Comparison of ENCODE assay signal across 8 cellular contexts in the genomic region with DNA sequence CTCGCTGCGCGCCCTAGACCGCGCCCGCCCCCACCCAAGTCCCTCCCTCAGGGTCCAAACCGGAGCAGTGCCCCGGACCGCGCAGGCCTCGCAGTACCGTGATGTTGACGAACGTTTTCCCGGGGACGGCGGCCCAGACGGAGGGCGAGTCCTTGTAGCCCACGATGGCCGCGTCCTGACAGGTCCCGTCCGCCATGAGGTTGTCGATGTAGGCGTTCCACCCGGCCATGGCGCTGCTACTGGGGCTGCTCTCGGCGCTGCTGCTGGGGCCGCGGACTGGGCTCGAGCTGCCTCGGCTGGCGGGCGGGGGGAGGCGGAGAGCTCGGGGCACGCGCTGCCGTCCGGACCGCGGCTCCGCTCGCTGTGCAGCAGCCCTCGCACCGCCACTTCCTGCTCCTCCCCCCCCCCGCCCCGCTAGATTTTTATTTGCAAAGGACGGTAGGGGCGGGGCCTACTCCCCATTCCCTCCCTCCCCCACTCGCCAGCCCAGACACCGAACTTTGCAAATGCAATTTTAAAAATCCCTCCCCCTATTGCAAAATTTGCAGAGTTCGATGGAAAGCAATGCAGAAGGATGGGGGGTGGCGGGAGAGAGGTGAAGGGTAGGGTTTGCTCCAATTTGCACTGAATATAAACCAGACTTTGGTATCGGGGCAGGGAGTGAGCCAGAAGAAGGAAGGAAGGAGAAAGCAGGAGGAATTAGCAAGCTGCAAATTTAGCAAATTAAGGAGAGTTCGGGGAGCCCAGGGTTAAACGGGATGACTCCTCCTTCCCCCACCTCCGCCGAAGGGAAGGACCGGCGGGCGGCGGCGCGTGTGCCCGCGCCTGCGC. TPM values are rescaled to one million over a fixed set of nuclear protein-coding genes. Genes with fewer than 3 reads are reported as not detected.
A peak's percentile ranks its signal among the peaks of the same experiment; 100 is the strongest.
DNase-seq lines count a peak whose midpoint lies in the region; ATAC-seq and TF ChIP-seq lines count a peak whose summit lies in the region.

Gene PFN1 (minus strand): TSS at position 365 of the 831 bp plus-strand sequence. CDS start 136 bp downstream, at position 229.

- peak in 3 of 4 donors; percentile 75 to 96 (median 92) for TF ChIP-seq POLR2A in esophagus squamous epithelium (IDR thresholded peaks at IDR 0.05)

- peak; percentile 16 for ATAC-seq in GM18907 (IDR thresholded peaks at IDR 0.05; ENCODE audit: unreplicated experiment)

- H3K4me1 ChIP-seq in ACC112 (ENCODE audit: control insufficient read depth, insufficient read depth, low read length, unreplicated experiment) (peaks cover 38% of the 10 kb centered on the region), esophagus squamous epithelium (peaks cover 35 to 73% (median 38%) of the 10 kb centered on the region in 3 donors)

- peak within 1 kb of the TSS; percentile 94 for H3K27ac ChIP-seq in ACC112 (ENCODE audit: low read depth, low read length)
- H3K27ac ChIP-seq in esophagus squamous epithelium, result peak within 1 kb of the TSS; percentile 97 to 100 (median 98)

- H3K27me3 ChIP-seq in ACC112 (ENCODE audit: insufficient read depth, low read length) (no peaks in the 10 kb centered on the region), esophagus squamous epithelium (no peaks in the 10 kb centered on the region)

- TF ChIP-seq EP300 in Ishikawa (IDR thresholded peaks at IDR 0.05; ENCODE audit: borderline replicate concordance), result 0 out of 2 replicates have a peak, but pooled peaks have one; percentile 19

- H2AFZ ChIP-seq in ACC112 (ENCODE audit: low read length, unreplicated experiment), result peak within 1 kb of the TSS; percentile 77

- TF ChIP-seq RAD21 in Ishikawa (IDR thresholded peaks at IDR 0.05; ENCODE audit: low read depth), result no peak

- peak within 1 kb of the TSS; percentile 90 for H3K4me3 ChIP-seq in ACC112 (ENCODE audit: low read depth, low read length)
- peak within 1 kb of the TSS; percentile 91 to 97 (median 94) for H3K4me3 ChIP-seq in esophagus squamous epithelium

- H3K79me2 ChIP-seq in ACC112 (ENCODE audit: control insufficient read depth, insufficient read depth, low read length, unreplicated experiment), result peaks cover 47% of the 10 kb centered on the region

- peaks cover 16% of the 10 kb centered on the region; the same call in 1 of the 2 replicates for H3K36me3 ChIP-seq in ACC112 (ENCODE audit: insufficient read depth, low read length)
- peaks cover 0 to 40% (median under 1%) of the 10 kb centered on the region in 3 donors for H3K36me3 ChIP-seq in esophagus squamous epithelium

- 0 to 1% methylated on average over 6 to 17 of the region's 70 CpGs for WGBS in esophagus squamous epithelium, 2 donors

- peak; percentile 89 for DNase-seq in RKO (ENCODE audit: low spot score)
- DNase-seq in activated T-helper 1 cell treated with Interleukin-2 at 50 U/mL for 16 hours (ENCODE audit: low read depth), result peak; percentile 87
- peak; percentile 80 for DNase-seq in esophagus squamous epithelium (lab: John Stamatoyannopoulos, UW)
- peak; percentile 89 for DNase-seq in myocyte (ENCODE audit: low read depth)
- DNase-seq in stimulated activated CD8-positive, alpha-beta memory T cell treated with anti-CD3 and anti-CD28 coated beads, Interleukin-7, amount 100 ng/mL, for 24 hours (ENCODE audit: low read depth), result peak; percentile 81

- intact Hi-C loops in esophagus squamous epithelium (cut with DNase I), result no loop called here

- peak in 1 of 6 experiments; percentile 3 for TF ChIP-seq CTCF in esophagus squamous epithelium (IDR thresholded peaks at IDR 0.05)

- H3K9me3 ChIP-seq in esophagus squamous epithelium, result no peaks in the 10 kb centered on the region

TF ChIP-seq in Ishikawa, 13 proteins besides CTCF, POLR2A, EP300 and RAD21:
- TF ChIP-seq ZBTB7A (IDR thresholded peaks at IDR 0.05; ENCODE audit: low read depth) (no peak), NFIC (IDR thresholded peaks at IDR 0.05) (peak; percentile 5; the same call in 1 of the 2 replicates), TCF12 (IDR thresholded peaks at IDR 0.05; ENCODE audit: low read depth) (peak; percentile 47), USF1 (IDR thresholded peaks at IDR 0.05) (no peak), YY1 (IDR thresholded peaks at IDR 0.05; ENCODE audit: low read depth) (peak; percentile 65), TEAD4 (IDR thresholded peaks at IDR 0.05) (no peak), CEBPB (IDR thresholded peaks at IDR 0.05) (peak; percentile 97), TAF1 (IDR thresholded peaks at IDR 0.05; ENCODE audit: low read depth) (peak; percentile 79), EGR1 (IDR thresholded peaks at IDR 0.05) (peak; percentile 13; the same call in 1 of the 2 replicates), MAX (IDR thresholded peaks at IDR 0.05) (peak; percentile 66), FOXM1 (IDR thresholded peaks at IDR 0.05; ENCODE audit: borderline replicate concordance, low read depth) (no peak)
- TF ChIP-seq, protein P1, sequence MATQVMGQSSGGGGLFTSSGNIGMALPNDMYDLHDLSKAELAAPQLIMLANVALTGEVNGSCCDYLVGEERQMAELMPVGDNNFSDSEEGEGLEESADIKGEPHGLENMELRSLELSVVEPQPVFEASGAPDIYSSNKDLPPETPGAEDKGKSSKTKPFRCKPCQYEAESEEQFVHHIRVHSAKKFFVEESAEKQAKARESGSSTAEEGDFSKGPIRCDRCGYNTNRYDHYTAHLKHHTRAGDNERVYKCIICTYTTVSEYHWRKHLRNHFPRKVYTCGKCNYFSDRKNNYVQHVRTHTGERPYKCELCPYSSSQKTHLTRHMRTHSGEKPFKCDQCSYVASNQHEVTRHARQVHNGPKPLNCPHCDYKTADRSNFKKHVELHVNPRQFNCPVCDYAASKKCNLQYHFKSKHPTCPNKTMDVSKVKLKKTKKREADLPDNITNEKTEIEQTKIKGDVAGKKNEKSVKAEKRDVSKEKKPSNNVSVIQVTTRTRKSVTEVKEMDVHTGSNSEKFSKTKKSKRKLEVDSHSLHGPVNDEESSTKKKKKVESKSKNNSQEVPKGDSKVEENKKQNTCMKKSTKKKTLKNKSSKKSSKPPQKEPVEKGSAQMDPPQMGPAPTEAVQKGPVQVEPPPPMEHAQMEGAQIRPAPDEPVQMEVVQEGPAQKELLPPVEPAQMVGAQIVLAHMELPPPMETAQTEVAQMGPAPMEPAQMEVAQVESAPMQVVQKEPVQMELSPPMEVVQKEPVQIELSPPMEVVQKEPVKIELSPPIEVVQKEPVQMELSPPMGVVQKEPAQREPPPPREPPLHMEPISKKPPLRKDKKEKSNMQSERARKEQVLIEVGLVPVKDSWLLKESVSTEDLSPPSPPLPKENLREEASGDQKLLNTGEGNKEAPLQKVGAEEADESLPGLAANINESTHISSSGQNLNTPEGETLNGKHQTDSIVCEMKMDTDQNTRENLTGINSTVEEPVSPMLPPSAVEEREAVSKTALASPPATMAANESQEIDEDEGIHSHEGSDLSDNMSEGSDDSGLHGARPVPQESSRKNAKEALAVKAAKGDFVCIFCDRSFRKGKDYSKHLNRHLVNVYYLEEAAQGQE (IDR thresholded peaks at IDR 0.05; ENCODE audit: low read depth), result no peak

RNA-seq across cellular contexts. Expression of gene PFN1, which starts in this region (rescaled TPM):
- total RNA-seq in esophagus squamous epithelium (100 to 1,000 TPM; 520 to 970 (median 715) TPM), myocyte (1,067 and 1,213 TPM in 2 replicates)
- 1,485 TPM for polyA plus RNA-seq in myocyte (2012)

Comparison
In these comparisons a context has a peak if more than half of its experiments do, and no peak if none do; other contexts are left out.
1. Peak in every context shown above with its lines: DNase-seq, ATAC-seq, H3K4me3 ChIP-seq and H3K27ac ChIP-seq.